Comparison of ENCODE assay signal across 1 cellular context in the genomic region with DNA sequence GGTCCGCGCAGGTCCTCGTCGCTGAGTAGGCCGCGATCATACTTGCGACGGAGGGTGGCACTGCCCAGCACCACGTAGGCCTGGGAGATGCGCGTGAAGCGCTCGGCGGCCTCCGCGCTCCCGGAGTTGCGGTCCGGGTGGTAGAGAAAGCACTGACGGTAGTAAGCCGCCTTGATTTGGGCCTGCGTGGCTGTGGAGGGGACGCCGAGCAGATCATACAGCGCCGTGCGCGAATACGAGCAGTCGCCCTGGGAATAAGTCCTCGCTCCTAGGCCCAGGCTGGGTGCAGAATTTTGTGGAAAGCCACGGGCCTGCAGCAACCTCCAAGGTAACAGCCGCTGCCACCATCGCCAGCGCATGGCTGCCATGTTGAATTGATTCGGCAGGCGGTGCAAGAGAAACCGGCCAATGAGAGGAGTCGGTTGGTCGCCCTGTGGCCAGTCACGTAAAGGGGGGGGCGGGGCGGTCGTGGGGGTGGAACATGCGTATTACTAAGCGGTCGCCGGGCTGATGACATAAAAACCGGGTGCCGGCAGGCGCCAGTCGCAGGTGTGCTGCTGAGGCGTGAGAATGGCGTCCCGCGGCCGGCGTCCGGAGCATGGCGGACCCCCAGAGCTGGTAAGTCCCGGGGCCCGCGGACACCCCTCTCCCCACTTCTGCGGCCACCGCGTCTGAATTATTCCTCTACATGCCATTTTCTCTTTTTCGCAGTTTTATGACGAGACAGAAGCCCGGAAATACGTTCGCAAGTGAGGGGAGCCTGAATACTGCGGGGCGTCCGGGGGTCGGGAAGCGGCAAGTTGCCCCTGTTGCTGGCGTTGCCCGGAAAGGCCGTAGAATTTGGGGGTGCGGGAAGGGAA.
TF ChIP-seq lines count a peak whose summit lies in the region.

A gene with protein sequence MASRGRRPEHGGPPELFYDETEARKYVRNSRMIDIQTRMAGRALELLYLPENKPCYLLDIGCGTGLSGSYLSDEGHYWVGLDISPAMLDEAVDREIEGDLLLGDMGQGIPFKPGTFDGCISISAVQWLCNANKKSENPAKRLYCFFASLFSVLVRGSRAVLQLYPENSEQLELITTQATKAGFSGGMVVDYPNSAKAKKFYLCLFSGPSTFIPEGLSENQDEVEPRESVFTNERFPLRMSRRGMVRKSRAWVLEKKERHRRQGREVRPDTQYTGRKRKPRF (plus strand): TSS at position 542 of the 860 bp plus-strand sequence. CDS start 29 bp downstream, at position 571.
A gene (minus strand): TSS at position 398 of the 860 bp plus-strand sequence. CDS start 30 bp downstream, at position 368.

TF ChIP-seq in SK-N-SH, 30 proteins besides CTCF, POLR2A, EP300 and RAD21 (continued from another document):
- TF ChIP-seq, protein P1, sequence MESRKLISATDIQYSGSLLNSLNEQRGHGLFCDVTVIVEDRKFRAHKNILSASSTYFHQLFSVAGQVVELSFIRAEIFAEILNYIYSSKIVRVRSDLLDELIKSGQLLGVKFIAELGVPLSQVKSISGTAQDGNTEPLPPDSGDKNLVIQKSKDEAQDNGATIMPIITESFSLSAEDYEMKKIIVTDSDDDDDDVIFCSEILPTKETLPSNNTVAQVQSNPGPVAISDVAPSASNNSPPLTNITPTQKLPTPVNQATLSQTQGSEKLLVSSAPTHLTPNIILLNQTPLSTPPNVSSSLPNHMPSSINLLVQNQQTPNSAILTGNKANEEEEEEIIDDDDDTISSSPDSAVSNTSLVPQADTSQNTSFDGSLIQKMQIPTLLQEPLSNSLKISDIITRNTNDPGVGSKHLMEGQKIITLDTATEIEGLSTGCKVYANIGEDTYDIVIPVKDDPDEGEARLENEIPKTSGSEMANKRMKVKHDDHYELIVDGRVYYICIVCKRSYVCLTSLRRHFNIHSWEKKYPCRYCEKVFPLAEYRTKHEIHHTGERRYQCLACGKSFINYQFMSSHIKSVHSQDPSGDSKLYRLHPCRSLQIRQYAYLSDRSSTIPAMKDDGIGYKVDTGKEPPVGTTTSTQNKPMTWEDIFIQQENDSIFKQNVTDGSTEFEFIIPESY (IDR thresholded peaks at IDR 0.05; ENCODE audit: borderline replicate concordance, low read depth): no peak
- TF ChIP-seq FOSL2 (IDR thresholded peaks at IDR 0.05; ENCODE audit: borderline replicate concordance, low read depth) (no peak; the same call in 1 of the 2 replicates), GABPA (IDR thresholded peaks at IDR 0.05; ENCODE audit: low read depth) (peak; percentile 50; the same call in 1 of the 2 replicates), TEAD4 (IDR thresholded peaks at IDR 0.05; ENCODE audit: borderline replicate concordance, insufficient read depth) (0 out of 2 replicates have a peak, but pooled peaks have one; percentile 15), EZH2phosphoT487 (IDR thresholded peaks at IDR 0.05; ENCODE audit: borderline replicate concordance, low read depth) (no peak), SIN3A (IDR thresholded peaks at IDR 0.05; ENCODE audit: borderline replicate concordance, low read depth, low read length) (peak; percentile 98), FOXJ3 (CRISPR knock-in tag; IDR thresholded peaks at IDR 0.05) (0 out of 2 replicates have a peak, but pooled peaks have one; percentile 37), RXRA (IDR thresholded peaks at IDR 0.05; ENCODE audit: borderline replicate concordance, low read depth) (no peak), SMC3 (IDR thresholded peaks at IDR 0.05; ENCODE audit: low read depth, low read length) (no peak), RFX5 (IDR thresholded peaks at IDR 0.05; ENCODE audit: low read length) (peak; percentile 58; the same call in 1 of the 2 replicates), NRF1 (IDR thresholded peaks at IDR 0.05; ENCODE audit: low read depth, low read length) (peak; percentile 60), MXI1 (IDR thresholded peaks at IDR 0.05; ENCODE audit: low read depth, low read length) (peak; percentile 99), FOXM1 (IDR thresholded peaks at IDR 0.05; ENCODE audit: low read depth) (no peak), TCF12 (IDR thresholded peaks at IDR 0.05) (no peak; the same call in 1 of the 2 replicates), GATA2 (CRISPR knock-in tag; IDR thresholded peaks at IDR 0.05) (no peak; the same call in 1 of the 2 replicates), TAF1 (IDR thresholded peaks at IDR 0.05; ENCODE audit: borderline replicate concordance, low read depth, low read length) (peak; percentile 96), JUND (IDR thresholded peaks at IDR 0.05) (no peak), YY1 (IDR thresholded peaks at IDR 0.05; ENCODE audit: low read depth) (peak; percentile 97), ELF1 (IDR thresholded peaks at IDR 0.05) (peak; percentile 50; the same call in 1 of the 2 replicates), CHD2 (IDR thresholded peaks at IDR 0.05; ENCODE audit: low read length, partially characterized antibody) (peak; percentile 86), RCOR1 (IDR thresholded peaks at IDR 0.05; ENCODE audit: low read length) (no peak), POLR2AphosphoS5 (IDR thresholded peaks at IDR 0.05; ENCODE audit: low read depth, low read length) (peak; percentile 96)
- TF ChIP-seq, protein P2, sequence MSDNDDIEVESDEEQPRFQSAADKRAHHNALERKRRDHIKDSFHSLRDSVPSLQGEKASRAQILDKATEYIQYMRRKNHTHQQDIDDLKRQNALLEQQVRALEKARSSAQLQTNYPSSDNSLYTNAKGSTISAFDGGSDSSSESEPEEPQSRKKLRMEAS (IDR thresholded peaks at IDR 0.05; ENCODE audit: low read depth): peak; percentile 95; the same call in 1 of the 2 replicates
- TF ChIP-seq, protein P3, sequence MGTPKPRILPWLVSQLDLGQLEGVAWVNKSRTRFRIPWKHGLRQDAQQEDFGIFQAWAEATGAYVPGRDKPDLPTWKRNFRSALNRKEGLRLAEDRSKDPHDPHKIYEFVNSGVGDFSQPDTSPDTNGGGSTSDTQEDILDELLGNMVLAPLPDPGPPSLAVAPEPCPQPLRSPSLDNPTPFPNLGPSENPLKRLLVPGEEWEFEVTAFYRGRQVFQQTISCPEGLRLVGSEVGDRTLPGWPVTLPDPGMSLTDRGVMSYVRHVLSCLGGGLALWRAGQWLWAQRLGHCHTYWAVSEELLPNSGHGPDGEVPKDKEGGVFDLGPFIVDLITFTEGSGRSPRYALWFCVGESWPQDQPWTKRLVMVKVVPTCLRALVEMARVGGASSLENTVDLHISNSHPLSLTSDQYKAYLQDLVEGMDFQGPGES (IDR thresholded peaks at IDR 0.05; ENCODE audit: low read depth, low read length): peak; percentile 41; the same call in 1 of the 2 replicates
- TF ChIP-seq, protein P4, sequence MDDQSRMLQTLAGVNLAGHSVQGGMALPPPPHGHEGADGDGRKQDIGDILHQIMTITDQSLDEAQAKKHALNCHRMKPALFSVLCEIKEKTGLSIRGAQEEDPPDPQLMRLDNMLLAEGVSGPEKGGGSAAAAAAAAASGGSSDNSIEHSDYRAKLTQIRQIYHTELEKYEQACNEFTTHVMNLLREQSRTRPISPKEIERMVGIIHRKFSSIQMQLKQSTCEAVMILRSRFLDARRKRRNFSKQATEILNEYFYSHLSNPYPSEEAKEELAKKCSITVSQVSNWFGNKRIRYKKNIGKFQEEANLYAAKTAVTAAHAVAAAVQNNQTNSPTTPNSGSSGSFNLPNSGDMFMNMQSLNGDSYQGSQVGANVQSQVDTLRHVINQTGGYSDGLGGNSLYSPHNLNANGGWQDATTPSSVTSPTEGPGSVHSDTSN (IDR thresholded peaks at IDR 0.05): peak; percentile 52; the same call in 1 of the 2 replicates
- TF ChIP-seq, protein P5, sequence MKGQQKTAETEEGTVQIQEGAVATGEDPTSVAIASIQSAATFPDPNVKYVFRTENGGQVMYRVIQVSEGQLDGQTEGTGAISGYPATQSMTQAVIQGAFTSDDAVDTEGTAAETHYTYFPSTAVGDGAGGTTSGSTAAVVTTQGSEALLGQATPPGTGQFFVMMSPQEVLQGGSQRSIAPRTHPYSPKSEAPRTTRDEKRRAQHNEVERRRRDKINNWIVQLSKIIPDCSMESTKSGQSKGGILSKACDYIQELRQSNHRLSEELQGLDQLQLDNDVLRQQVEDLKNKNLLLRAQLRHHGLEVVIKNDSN (IDR thresholded peaks at IDR 0.05; ENCODE audit: borderline replicate concordance, low read depth): no peak
- TF ChIP-seq, protein P6, sequence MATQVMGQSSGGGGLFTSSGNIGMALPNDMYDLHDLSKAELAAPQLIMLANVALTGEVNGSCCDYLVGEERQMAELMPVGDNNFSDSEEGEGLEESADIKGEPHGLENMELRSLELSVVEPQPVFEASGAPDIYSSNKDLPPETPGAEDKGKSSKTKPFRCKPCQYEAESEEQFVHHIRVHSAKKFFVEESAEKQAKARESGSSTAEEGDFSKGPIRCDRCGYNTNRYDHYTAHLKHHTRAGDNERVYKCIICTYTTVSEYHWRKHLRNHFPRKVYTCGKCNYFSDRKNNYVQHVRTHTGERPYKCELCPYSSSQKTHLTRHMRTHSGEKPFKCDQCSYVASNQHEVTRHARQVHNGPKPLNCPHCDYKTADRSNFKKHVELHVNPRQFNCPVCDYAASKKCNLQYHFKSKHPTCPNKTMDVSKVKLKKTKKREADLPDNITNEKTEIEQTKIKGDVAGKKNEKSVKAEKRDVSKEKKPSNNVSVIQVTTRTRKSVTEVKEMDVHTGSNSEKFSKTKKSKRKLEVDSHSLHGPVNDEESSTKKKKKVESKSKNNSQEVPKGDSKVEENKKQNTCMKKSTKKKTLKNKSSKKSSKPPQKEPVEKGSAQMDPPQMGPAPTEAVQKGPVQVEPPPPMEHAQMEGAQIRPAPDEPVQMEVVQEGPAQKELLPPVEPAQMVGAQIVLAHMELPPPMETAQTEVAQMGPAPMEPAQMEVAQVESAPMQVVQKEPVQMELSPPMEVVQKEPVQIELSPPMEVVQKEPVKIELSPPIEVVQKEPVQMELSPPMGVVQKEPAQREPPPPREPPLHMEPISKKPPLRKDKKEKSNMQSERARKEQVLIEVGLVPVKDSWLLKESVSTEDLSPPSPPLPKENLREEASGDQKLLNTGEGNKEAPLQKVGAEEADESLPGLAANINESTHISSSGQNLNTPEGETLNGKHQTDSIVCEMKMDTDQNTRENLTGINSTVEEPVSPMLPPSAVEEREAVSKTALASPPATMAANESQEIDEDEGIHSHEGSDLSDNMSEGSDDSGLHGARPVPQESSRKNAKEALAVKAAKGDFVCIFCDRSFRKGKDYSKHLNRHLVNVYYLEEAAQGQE (IDR thresholded peaks at IDR 0.05; ENCODE audit: low read depth, low read length): no peak; the same call in 1 of the 2 replicates
- TF ChIP-seq, protein P7, sequence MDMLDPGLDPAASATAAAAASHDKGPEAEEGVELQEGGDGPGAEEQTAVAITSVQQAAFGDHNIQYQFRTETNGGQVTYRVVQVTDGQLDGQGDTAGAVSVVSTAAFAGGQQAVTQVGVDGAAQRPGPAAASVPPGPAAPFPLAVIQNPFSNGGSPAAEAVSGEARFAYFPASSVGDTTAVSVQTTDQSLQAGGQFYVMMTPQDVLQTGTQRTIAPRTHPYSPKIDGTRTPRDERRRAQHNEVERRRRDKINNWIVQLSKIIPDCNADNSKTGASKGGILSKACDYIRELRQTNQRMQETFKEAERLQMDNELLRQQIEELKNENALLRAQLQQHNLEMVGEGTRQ (IDR thresholded peaks at IDR 0.05; ENCODE audit: borderline replicate concordance, low read depth, low read length): no peak
